In the genomic region with DNA sequence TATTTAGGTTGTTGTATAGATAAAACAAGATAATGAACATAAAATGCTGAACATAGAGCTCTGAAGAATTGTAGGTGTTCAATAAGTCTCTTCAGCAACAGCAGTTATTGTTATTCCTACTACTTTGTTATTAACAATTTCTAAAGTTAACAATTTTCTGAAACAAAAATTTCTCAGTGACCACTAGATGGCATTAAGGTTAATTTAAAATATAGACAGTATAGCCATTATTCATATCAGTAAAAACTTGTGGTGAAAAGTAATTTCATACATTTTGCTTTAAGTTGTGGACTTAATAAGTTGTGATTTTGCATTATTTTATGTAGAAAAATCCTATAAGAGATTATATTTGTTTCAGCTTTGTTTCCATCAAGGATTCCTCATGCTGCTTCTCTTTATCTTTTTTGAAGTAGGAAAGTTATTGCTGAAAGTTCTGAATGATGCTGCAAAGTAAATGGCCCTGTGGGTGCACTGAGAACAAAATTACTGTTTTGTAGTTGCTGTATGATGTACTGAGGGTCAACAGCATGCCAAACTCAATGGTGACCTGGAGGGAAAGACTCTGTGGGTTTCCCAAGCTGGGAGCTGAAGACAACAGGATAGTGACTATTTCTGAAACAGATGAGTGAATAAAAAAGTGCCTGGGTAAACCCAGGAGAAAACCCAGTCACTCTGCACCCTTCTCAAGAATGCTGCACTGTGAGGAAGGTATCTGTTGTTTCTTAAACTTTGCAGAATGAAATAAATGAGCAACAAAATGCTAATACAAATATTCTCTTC, we compare ENCODE assay signal across 9 cellular contexts.
A peak's percentile ranks its signal among the peaks of the same experiment; 100 is the strongest.
DNase-seq lines count a peak whose midpoint lies in the region; ATAC-seq, FAIRE-seq and TF ChIP-seq lines count a peak whose summit lies in the region.
"Had no signal": no experiment of that assay in that cellular context is flagged by ENCODE, and none has a peak within 500 bp of the region (broad histone marks: within the 10 kb centered on the region; RNA-seq: fewer than 3 reads in every experiment).

No MANE protein-coding gene starts in this region.

- intact Hi-C loops in stomach (cut with DNase I; ENCODE audit: low total_unique reads), result no loop called here

- H3K18ac ChIP-seq in H9 (ENCODE audit: insufficient read length, low read depth, low read length), result no peak overlapping the region

- H3K27ac ChIP-seq in H9 (ENCODE audit: insufficient read length, low read depth, low read length) (no peak overlapping the region), stomach (no peak overlapping the region), upper lobe of left lung (no peak overlapping the region)

- no peak overlapping the region for H3K14ac ChIP-seq in H9 (ENCODE audit: insufficient read depth, low read length)

- no peak overlapping the region for H3K23ac ChIP-seq in H9 (ENCODE audit: insufficient read length, low read depth, low read length)

- H2BK15ac ChIP-seq in H9 (ENCODE audit: low read depth, low read length), result no peak overlapping the region

- TF ChIP-seq CTCF in D721Med (IDR thresholded peaks at IDR 0.05; ENCODE audit: insufficient read depth, missing control alignments), result peak; percentile 41
- peak; percentile 54 for TF ChIP-seq CTCF in H9 (conservative IDR thresholded peaks at IDR 0.05)
- TF ChIP-seq CTCF in stomach (IDR thresholded peaks at IDR 0.05), result peak in 1 of 7 experiments; percentile 41
- TF ChIP-seq CTCF in upper lobe of left lung (IDR thresholded peaks at IDR 0.05), result peak in 2 of 6 experiments; percentile 14 to 15

- no peak overlapping the region for H4K8ac ChIP-seq in H9 (replicated peaks; ENCODE audit: insufficient read length, low read depth, low read length)

- H2BK20ac ChIP-seq in H9 (ENCODE audit: low read depth, low read length, poor library complexity, severe bottlenecking), result no peak overlapping the region

- H3K9me3 Mint-ChIP-seq in H9 (no peaks in the 10 kb centered on the region), naive B cell (peaks cover 0 to 6% (median 5%) of the 10 kb centered on the region in 7 donors)
- H3K9me3 Mint-ChIP-seq: activated T-cell treated with anti-CD3 and anti-CD28 coated beads, Interleukin-2, amount 50 U/mL, for 4 hours; natural killer cell had no signal

- no peak overlapping the region for H3K4ac ChIP-seq in H9 (ENCODE audit: low read depth, low read length)

- H3K79me1 ChIP-seq in H9 (ENCODE audit: insufficient read depth, low read depth, low read length, poor library complexity, severe bottlenecking), result no peaks in the 10 kb centered on the region

- TF ChIP-seq EP300 in stomach (IDR thresholded peaks at IDR 0.05) (no peak), upper lobe of left lung (IDR thresholded peaks at IDR 0.05) (no peak)

- H4K5ac ChIP-seq in H9 (ENCODE audit: insufficient read length, low read depth, low read length), result no peak overlapping the region

- H3K36me3 Mint-ChIP-seq in H9 (ENCODE audit: insufficient read depth in 1 of 3, low read depth in 3 of 3) (no peaks in the 10 kb centered on the region), naive B cell (peaks cover 4 to 9% of the 10 kb centered on the region in 2 donors)
- H3K36me3 Mint-ChIP-seq: natural killer cell had no signal

- H3K4me3 Mint-ChIP-seq in H9 (no peak overlapping the region), naive B cell (no peak overlapping the region)
- H3K4me3 Mint-ChIP-seq: activated T-cell treated with anti-CD3 and anti-CD28 coated beads, Interleukin-2, amount 50 U/mL, for 4 hours; natural killer cell had no signal

- H3K4me1 Mint-ChIP-seq in H9 (no peaks in the 10 kb centered on the region), naive B cell (peaks cover 7 to 13% (median 8%) of the 10 kb centered on the region in 3 donors)
- H3K4me1 Mint-ChIP-seq: natural killer cell had no signal

- H2BK12ac ChIP-seq in H9 (ENCODE audit: insufficient read length, low read depth, low read length), result no peak overlapping the region

- no peaks in the 10 kb centered on the region for H3K27me3 Mint-ChIP-seq in H9 (ENCODE audit: low read depth)
- no peaks in the 10 kb centered on the region for H3K27me3 Mint-ChIP-seq in naive B cell

- H2BK120ac ChIP-seq in H9 (ENCODE audit: low read depth, low read length, poor library complexity, severe bottlenecking), result no peak overlapping the region

- no peaks in the 10 kb centered on the region for H3K4me1 ChIP-seq in H9 (ENCODE audit: insufficient read depth, low read length)
- no peaks in the 10 kb centered on the region for H3K4me1 ChIP-seq in stomach
- no peaks in the 10 kb centered on the region for H3K4me1 ChIP-seq in upper lobe of left lung

- no peaks in the 10 kb centered on the region for H3K36me3 ChIP-seq in stomach
- H3K36me3 ChIP-seq in upper lobe of left lung, result no peaks in the 10 kb centered on the region

- no peak overlapping the region for H3K27ac Mint-ChIP-seq in H9
- H3K27ac Mint-ChIP-seq in naive B cell, result no peak overlapping the region
- H3K27ac Mint-ChIP-seq: natural killer cell had no signal

- no peaks in the 10 kb centered on the region for H3K23me2 ChIP-seq in H9 (ENCODE audit: insufficient read length, low read depth, low read length, poor library complexity, severe bottlenecking)

- no peak overlapping the region for H2AK5ac ChIP-seq in H9 (ENCODE audit: insufficient read length, low read length)

- H3K9me3 ChIP-seq in H9 (ENCODE audit: control insufficient read depth, low read depth, low read length), result no peaks in the 10 kb centered on the region
- no peaks in the 10 kb centered on the region for H3K9me3 ChIP-seq in stomach
- no peaks in the 10 kb centered on the region for H3K9me3 ChIP-seq in upper lobe of left lung

- H3K4me3 ChIP-seq in stomach, result no peak overlapping the region
- no peak overlapping the region for H3K4me3 ChIP-seq in upper lobe of left lung

- H3T11ph ChIP-seq in H9 (ENCODE audit: low read length), result no peak overlapping the region

- no peak for ATAC-seq in naive B cell (ENCODE audit: low read depth in 2 of 2)
- no peak for ATAC-seq in HG03457 (IDR thresholded peaks at IDR 0.05; ENCODE audit: unreplicated experiment)
- no peak for ATAC-seq in upper lobe of left lung (ENCODE audit: low FRiP score in 2 of 2)
- ATAC-seq: activated T-cell treated with anti-CD3 and anti-CD28 coated beads, Interleukin-2, amount 50 U/mL, for 4 hours; natural killer cell had no signal

- H3K9ac ChIP-seq in H9 (ENCODE audit: extremely low read depth, insufficient read length, low read length), result no peak overlapping the region

- no peak for TF ChIP-seq POLR2A in stomach (IDR thresholded peaks at IDR 0.05)
- no peak for TF ChIP-seq POLR2A in upper lobe of left lung (IDR thresholded peaks at IDR 0.05)

- no peak overlapping the region for H3K56ac ChIP-seq in H9 (ENCODE audit: insufficient read length, low read depth, low read length)

- no peaks in the 10 kb centered on the region for H4K20me1 ChIP-seq in H9 (ENCODE audit: control insufficient read depth, insufficient read depth, insufficient read length)

- FAIRE-seq in D721Med (lab: Jason Lieb, UNC) (no peak), TTC549 (lab: Jason Lieb, UNC) (peak; percentile 3)

- no peak overlapping the region for H3K4me2 ChIP-seq in H9 (ENCODE audit: insufficient read depth, insufficient read length, low read length)

- no peak overlapping the region for H2BK5ac ChIP-seq in H9 (ENCODE audit: insufficient read length, low read length)

- no peak overlapping the region for H2AFZ ChIP-seq in H9 (ENCODE audit: low read length)

- H3K79me2 ChIP-seq in H9 (ENCODE audit: insufficient read depth, low read length), result no peaks in the 10 kb centered on the region

- H3K27me3 ChIP-seq in H9 (ENCODE audit: insufficient read depth, low read length) (no peaks in the 10 kb centered on the region), stomach (no peaks in the 10 kb centered on the region), upper lobe of left lung (no peaks in the 10 kb centered on the region)

- H4K91ac ChIP-seq in H9 (ENCODE audit: insufficient read length, low read depth, low read length), result no peak overlapping the region

- no peak for DNase-seq in D721Med (ENCODE audit: insufficient read length, low spot score)
- DNase-seq in H9, result no peak
- DNase-seq in naive B cell, result peak; percentile 11
- DNase-seq in stomach, result no peak
- DNase-seq in upper lobe of left lung, result no peak
- DNase-seq: activated T-cell treated with anti-CD3 and anti-CD28 coated beads, Interleukin-2, amount 50 U/mL, for 4 hours; natural killer cell had no signal
